In the genomic region with DNA sequence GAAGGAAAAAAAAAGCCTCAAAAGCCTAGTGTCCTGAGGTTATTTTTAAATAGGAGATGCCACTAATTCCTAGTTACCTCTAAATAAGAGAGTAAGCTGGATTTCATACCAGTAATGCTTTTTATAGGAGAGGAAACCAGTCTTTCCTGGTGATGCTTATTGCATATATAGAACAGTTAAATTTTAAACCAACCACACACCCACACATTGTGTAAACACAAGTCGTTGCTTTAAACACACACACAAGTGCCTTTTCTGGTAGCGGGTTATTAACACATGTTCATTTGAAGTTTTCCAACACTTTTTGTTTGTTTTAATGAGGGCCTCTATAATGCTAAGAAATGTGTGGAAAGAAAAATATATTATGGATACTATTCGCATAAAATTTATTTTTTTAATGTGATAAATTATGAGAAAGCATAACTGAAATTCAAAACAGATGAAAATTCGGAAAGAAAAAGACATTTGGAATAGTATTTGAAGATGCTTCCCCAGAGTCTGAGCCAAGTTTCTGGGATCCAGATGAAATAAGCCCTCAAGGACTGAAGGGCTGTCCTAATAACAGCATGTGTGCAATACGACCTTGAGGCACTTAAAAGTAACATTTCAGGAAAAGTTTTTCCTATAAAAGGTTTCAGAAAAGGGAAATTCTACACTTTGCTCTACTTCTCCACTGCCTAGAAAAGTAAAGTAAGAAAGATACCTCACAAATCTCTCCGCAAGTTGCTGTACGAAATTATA, we compare ENCODE assay signal across 8 cellular contexts. TPM values are rescaled to one million over a fixed set of nuclear protein-coding genes. Genes with fewer than 3 reads are reported as not detected.
DNase-seq lines count a peak whose midpoint lies in the region; ATAC-seq lines count a peak whose summit lies in the region.

No MANE protein-coding gene starts in this region.

- no peak for ATAC-seq in naive thymus-derived CD4-positive, alpha-beta T cell
- ATAC-seq in GM21526 (IDR thresholded peaks at IDR 0.05; ENCODE audit: low FRiP score, unreplicated experiment), result no peak

- CTCF ChIA-PET in naive thymus-derived CD4-positive, alpha-beta T cell (lab: Charles Lee), result interaction anchor here (0.6 kb wide), 1 partner anchor 333 kb away, joined by 4 read pairs; no protein-coding TSS in a partner anchor

- POLR2A ChIA-PET in naive thymus-derived CD4-positive, alpha-beta T cell (lab: Charles Lee), result interaction anchor here (0.6 to 3.0 kb wide), 5 partner anchors 15 to 1719 kb away, joined by 3 to 23 read pairs (median 6); no protein-coding TSS in a partner anchor

- peaks cover 23 to 33% of the 10 kb centered on the region in 2 donors for H3K4me1 ChIP-seq in naive thymus-derived CD4-positive, alpha-beta T cell (ENCODE audit: control insufficient read depth in 2 of 2, insufficient read depth in 2 of 2, low read length in 2 of 2)

- peak overlapping the region; percentile 87 to 98 (median 93) for H3K27ac Mint-ChIP-seq in naive thymus-derived CD4-positive, alpha-beta T cell

- H3K9me3 ChIP-seq in naive thymus-derived CD4-positive, alpha-beta T cell (ENCODE audit: control insufficient read depth in 2 of 3, low read length in 3 of 3), result no peaks in the 10 kb centered on the region

- peaks cover 0 to 15% (median 0%) of the 10 kb centered on the region in 3 experiments for H3K36me3 ChIP-seq in naive thymus-derived CD4-positive, alpha-beta T cell (ENCODE audit: control insufficient read depth in 2 of 3, insufficient read depth in 3 of 3, low read length in 3 of 3)

- peak overlapping the region; percentile 76 for H3K4me3 ChIP-seq in naive thymus-derived CD4-positive, alpha-beta T cell (ENCODE audit: low read length)

- H3K4me3 Mint-ChIP-seq in naive thymus-derived CD4-positive, alpha-beta T cell, result peak overlapping the region; percentile 82 to 99 (median 96)

- no peaks in the 10 kb centered on the region for H3K9me3 Mint-ChIP-seq in naive thymus-derived CD4-positive, alpha-beta T cell

- H3K27me3 ChIP-seq in naive thymus-derived CD4-positive, alpha-beta T cell (ENCODE audit: control insufficient read depth in 2 of 2, insufficient read depth in 2 of 2, low read length in 2 of 2), result no peaks in the 10 kb centered on the region

- H3K4me1 Mint-ChIP-seq in naive thymus-derived CD4-positive, alpha-beta T cell, result peaks cover 26 to 85% (median 74%) of the 10 kb centered on the region in 7 donors

- intact Hi-C loops in naive thymus-derived CD4-positive, alpha-beta T cell (cut with micrococcal nuclease), result loop anchor here (5.0 to 10.0 kb wide), 4 partner anchors 131 to 1424 kb away; partner anchors contain the start of gene BMP2K (in 1 of the 2)

- H3K27ac ChIP-seq in naive thymus-derived CD4-positive, alpha-beta T cell (ENCODE audit: low read depth, low read length), result peak overlapping the region; percentile 86

- H3K27me3 Mint-ChIP-seq in naive thymus-derived CD4-positive, alpha-beta T cell, result peaks cover 0 to 3% (median 0%) of the 10 kb centered on the region in 5 donors

- peaks cover 4 to 43% (median 18%) of the 10 kb centered on the region in 5 donors for H3K36me3 Mint-ChIP-seq in naive thymus-derived CD4-positive, alpha-beta T cell

- DNase-seq in AG20443 (ENCODE audit: low spot score), result peak; percentile 22
- peak; percentile 13 for DNase-seq in HuH-7.5 (ENCODE audit: low spot score)
- DNase-seq in dedifferentiated amniotic fluid mesenchymal stem cell (ENCODE audit: extremely low spot score), result peak; percentile 39
- peak in 1 of 9 donors; percentile 7 for DNase-seq in naive thymus-derived CD4-positive, alpha-beta T cell
- DNase-seq in anterior cingulate cortex (lab: John Stamatoyannopoulos, UW), result no peak
- no peak for DNase-seq in NCI-H2029 (lab: John Stamatoyannopoulos, UW)
- DNase-seq in AG08396 (ENCODE audit: low spot score), result no peak

RNA-seq across cellular contexts. Expression of gene ANTXR2, which starts 2.0 kb away (rescaled TPM):
- total RNA-seq in naive thymus-derived CD4-positive, alpha-beta T cell, result 10 to 100 TPM; 20.3 to 69.8 (median 50.0) TPM
- polyA plus RNA-seq in naive thymus-derived CD4-positive, alpha-beta T cell, result 10 to 100 TPM; 37.1 to 38.2 TPM

Comparison
In these comparisons a context has a peak if more than half of its experiments do, and no peak if none do; other contexts are left out.
1. DNase-seq: peak in AG20443 (single experiment), HuH-7.5 (single experiment) and dedifferentiated amniotic fluid mesenchymal stem cell (single experiment); none in anterior cingulate cortex (0 of 58), NCI-H2029 (single experiment) and AG08396 (single experiment).